Comparison of ENCODE assay signal across 1 cellular context in the genomic region with DNA sequence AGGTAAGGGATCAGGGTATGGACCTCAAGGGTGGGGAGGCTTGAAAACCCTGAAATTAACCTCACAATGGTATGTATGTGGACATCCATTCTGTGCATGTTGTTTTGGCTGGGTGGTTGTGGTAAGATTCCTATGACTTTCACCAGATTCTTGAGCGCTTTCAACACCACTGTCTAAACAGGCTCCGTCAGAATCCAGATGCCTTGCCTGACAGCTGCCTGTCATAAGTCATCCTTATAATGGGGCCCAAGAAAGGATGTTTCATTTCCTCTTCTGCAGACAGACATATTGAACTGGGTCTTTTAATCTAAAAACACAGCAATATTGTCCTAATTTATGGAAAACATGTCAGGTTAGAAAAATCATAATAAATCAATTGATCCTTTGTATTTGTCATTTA.
TF ChIP-seq lines count a peak whose summit lies in the region.

No MANE protein-coding gene starts in this region.

TF ChIP-seq in GM12878, 131 proteins besides CTCF, POLR2A, EP300 and RAD21:
- TF ChIP-seq, protein P1, sequence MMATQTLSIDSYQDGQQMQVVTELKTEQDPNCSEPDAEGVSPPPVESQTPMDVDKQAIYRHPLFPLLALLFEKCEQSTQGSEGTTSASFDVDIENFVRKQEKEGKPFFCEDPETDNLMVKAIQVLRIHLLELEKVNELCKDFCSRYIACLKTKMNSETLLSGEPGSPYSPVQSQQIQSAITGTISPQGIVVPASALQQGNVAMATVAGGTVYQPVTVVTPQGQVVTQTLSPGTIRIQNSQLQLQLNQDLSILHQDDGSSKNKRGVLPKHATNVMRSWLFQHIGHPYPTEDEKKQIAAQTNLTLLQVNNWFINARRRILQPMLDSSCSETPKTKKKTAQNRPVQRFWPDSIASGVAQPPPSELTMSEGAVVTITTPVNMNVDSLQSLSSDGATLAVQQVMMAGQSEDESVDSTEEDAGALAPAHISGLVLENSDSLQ (IDR thresholded peaks at IDR 0.05), result peak; percentile 81
- TF ChIP-seq, protein P2, sequence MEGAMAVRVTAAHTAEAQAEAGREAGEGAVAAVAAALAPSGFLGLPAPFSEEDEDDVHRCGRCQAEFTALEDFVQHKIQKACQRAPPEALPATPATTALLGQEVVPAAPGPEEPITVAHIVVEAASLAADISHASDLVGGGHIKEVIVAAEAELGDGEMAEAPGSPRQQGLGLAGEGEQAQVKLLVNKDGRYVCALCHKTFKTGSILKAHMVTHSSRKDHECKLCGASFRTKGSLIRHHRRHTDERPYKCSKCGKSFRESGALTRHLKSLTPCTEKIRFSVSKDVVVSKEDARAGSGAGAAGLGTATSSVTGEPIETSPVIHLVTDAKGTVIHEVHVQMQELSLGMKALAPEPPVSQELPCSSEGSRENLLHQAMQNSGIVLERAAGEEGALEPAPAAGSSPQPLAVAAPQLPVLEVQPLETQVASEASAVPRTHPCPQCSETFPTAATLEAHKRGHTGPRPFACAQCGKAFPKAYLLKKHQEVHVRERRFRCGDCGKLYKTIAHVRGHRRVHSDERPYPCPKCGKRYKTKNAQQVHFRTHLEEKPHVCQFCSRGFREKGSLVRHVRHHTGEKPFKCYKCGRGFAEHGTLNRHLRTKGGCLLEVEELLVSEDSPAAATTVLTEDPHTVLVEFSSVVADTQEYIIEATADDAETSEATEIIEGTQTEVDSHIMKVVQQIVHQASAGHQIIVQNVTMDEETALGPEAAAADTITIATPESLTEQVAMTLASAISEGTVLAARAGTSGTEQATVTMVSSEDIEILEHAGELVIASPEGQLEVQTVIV (IDR thresholded peaks at IDR 0.05; ENCODE audit: borderline replicate concordance, partially characterized antibody), result no peak
- TF ChIP-seq SPI1 (IDR thresholded peaks at IDR 0.05; ENCODE audit: borderline replicate concordance, insufficient read depth, low read depth, low read length), result peak; percentile 72
- peak; percentile 82 for TF ChIP-seq PBX3 (IDR thresholded peaks at IDR 0.05; ENCODE audit: insufficient replicate concordance, low read depth, low read length)
TF ChIP-seq in GM12878: peak in this region for 3.
